Comparison of ENCODE assay signal across 18 cellular contexts in genomic region chr10:83164134-83164533, GRCh38.
DNase-seq lines count a peak whose midpoint lies in the region; FAIRE-seq and TF ChIP-seq lines count a peak whose summit lies in the region.
"Had no signal": no experiment of that assay in that cellular context is flagged by ENCODE, and none has a peak within 500 bp of the region (broad histone marks: within the 10 kb centered on the region; RNA-seq: fewer than 3 reads in every experiment).

No MANE protein-coding gene starts in this region.

- H3K36me3 ChIP-seq in astrocyte (ENCODE audit: insufficient read depth, low read length) (no peaks in the 10 kb centered on the region), neural cell (ENCODE audit: insufficient read depth, low read length) (no peaks in the 10 kb centered on the region)
- H3K36me3 ChIP-seq in CD8-positive, alpha-beta memory T cell (ENCODE audit: insufficient read depth, low read length), result no peaks in the 10 kb centered on the region
- H3K36me3 ChIP-seq: HAP-1 had no signal

- no peak for TF ChIP-seq EP300 in neural cell (conservative IDR thresholded peaks at IDR 0.05; ENCODE audit: poor library complexity, severe bottlenecking)

- H3K27ac ChIP-seq in astrocyte (ENCODE audit: low read depth, low read length) (no peak overlapping the region), neural cell (ENCODE audit: low read length) (no peak overlapping the region)
- no peak overlapping the region for H3K27ac ChIP-seq in CD8-positive, alpha-beta memory T cell (ENCODE audit: low read depth, low read length)
- H3K27ac ChIP-seq: 22Rv1, A549, C4-2B had no signal

- H3K36me3 Mint-ChIP-seq in astrocyte (ENCODE audit: low read depth, unreplicated experiment), result no peaks in the 10 kb centered on the region
- no peaks in the 10 kb centered on the region for H3K36me3 Mint-ChIP-seq in CD8-positive, alpha-beta memory T cell

- H3K9me3 ChIP-seq in astrocyte (ENCODE audit: insufficient read depth, low read depth, low read length) (no peaks in the 10 kb centered on the region), neural cell (ENCODE audit: low read length) (no peaks in the 10 kb centered on the region)
- no peaks in the 10 kb centered on the region for H3K9me3 ChIP-seq in CD8-positive, alpha-beta memory T cell (ENCODE audit: low read length)
- H3K9me3 ChIP-seq: A549, HAP-1 had no signal

- FAIRE-seq in astrocyte (lab: Jason Lieb, UNC), result no peak
- FAIRE-seq: A549, GM12892, GM19239 had no signal

- no peak for TF ChIP-seq RAD21 in neural cell (conservative IDR thresholded peaks at IDR 0.05)

- peak; percentile 56 for DNase-seq in NCI-H69 (lab: John Stamatoyannopoulos, UW)
- DNase-seq in astrocyte (ENCODE audit: low read depth), result peak; percentile 7
- peak; percentile 38 for DNase-seq in left kidney (ENCODE audit: low read depth, low spot score)
- no peak for DNase-seq in activated effector memory CD4-positive, alpha-beta T cell treated with Interleukin-2 at 50 U/mL for 16 hours
- no peak for DNase-seq in NCI-H146 treated with DMSO at 0.1 percent for 48 hours (lab: John Stamatoyannopoulos, UW; ENCODE audit: unreplicated experiment)
- DNase-seq in CD8-positive, alpha-beta memory T cell, result no peak
- DNase-seq: AML-193; CD4-positive, alpha-beta T cell; DMS153; DMS79; GDM1 had no signal

- H3K27me3 Mint-ChIP-seq in astrocyte (ENCODE audit: low read depth, unreplicated experiment), result no peaks in the 10 kb centered on the region
- H3K27me3 Mint-ChIP-seq in CD8-positive, alpha-beta memory T cell, result no peaks in the 10 kb centered on the region
- H3K27me3 Mint-ChIP-seq: CD4-positive, alpha-beta T cell had no signal

- no peak for TF ChIP-seq CTCF in astrocyte (IDR thresholded peaks at IDR 0.05; ENCODE audit: insufficient read depth, low read depth, low read length)
- TF ChIP-seq CTCF in neural cell (IDR thresholded peaks at IDR 0.05; ENCODE audit: poor library complexity, severe bottlenecking), result no peak

- H3F3A ChIP-seq in neural cell (ENCODE audit: insufficient read depth, low read length, poor library complexity, severe bottlenecking), result no peaks in the 10 kb centered on the region

- POLR2A ChIA-PET in CD8-positive, alpha-beta memory T cell (lab: Charles Lee), result no interaction called here

- H3K4me1 Mint-ChIP-seq in astrocyte (ENCODE audit: low read depth, unreplicated experiment), result no peaks in the 10 kb centered on the region
- no peaks in the 10 kb centered on the region for H3K4me1 Mint-ChIP-seq in CD8-positive, alpha-beta memory T cell

- H4K20me1 ChIP-seq in astrocyte (ENCODE audit: insufficient read depth, low read length) (no peaks in the 10 kb centered on the region), neural cell (ENCODE audit: insufficient read depth) (no peaks in the 10 kb centered on the region)

- no peak overlapping the region for H2AFZ ChIP-seq in astrocyte (ENCODE audit: low read depth, low read length)
- no peak overlapping the region for H2AFZ ChIP-seq in neural cell (ENCODE audit: low read depth, low read length)

- H3K27me3 ChIP-seq in astrocyte (ENCODE audit: insufficient read depth, low read length), result no peaks in the 10 kb centered on the region
- no peaks in the 10 kb centered on the region for H3K27me3 ChIP-seq in neural cell (ENCODE audit: insufficient read depth, low read depth, low read length)
- no peaks in the 10 kb centered on the region for H3K27me3 ChIP-seq in CD8-positive, alpha-beta memory T cell (ENCODE audit: insufficient read depth, low read length, poor library complexity, severe bottlenecking)

- no peaks in the 10 kb centered on the region for H3K9me2 ChIP-seq in neural cell (ENCODE audit: insufficient read depth, low read length)

- no peak overlapping the region for H3K27ac Mint-ChIP-seq in astrocyte (ENCODE audit: unreplicated experiment)
- no peak overlapping the region for H3K27ac Mint-ChIP-seq in CD8-positive, alpha-beta memory T cell
- H3K27ac Mint-ChIP-seq: CD4-positive, alpha-beta T cell had no signal

- no peak overlapping the region for H3K4me3 Mint-ChIP-seq in astrocyte (ENCODE audit: unreplicated experiment)
- H3K4me3 Mint-ChIP-seq in CD8-positive, alpha-beta memory T cell, result no peak overlapping the region
- H3K4me3 Mint-ChIP-seq: CD4-positive, alpha-beta T cell had no signal

- CTCF ChIA-PET in CD8-positive, alpha-beta memory T cell (lab: Charles Lee), result no interaction called here

- no peaks in the 10 kb centered on the region for H3K4me1 ChIP-seq in astrocyte (ENCODE audit: insufficient read depth, low read length)
- no peaks in the 10 kb centered on the region for H3K4me1 ChIP-seq in CD8-positive, alpha-beta memory T cell (ENCODE audit: insufficient read depth, low read length)
- H3K4me1 ChIP-seq: A549, HAP-1 had no signal

- H3K4me3 ChIP-seq in astrocyte (ENCODE audit: insufficient read depth, low read depth, low read length), result no peak overlapping the region
- no peak overlapping the region for H3K4me3 ChIP-seq in neural cell (ENCODE audit: low read length)
- no peak overlapping the region for H3K4me3 ChIP-seq in CD8-positive, alpha-beta memory T cell (ENCODE audit: low read length)
- H3K4me3 ChIP-seq: A549, HAP-1 had no signal

- H3K9ac ChIP-seq in astrocyte (ENCODE audit: low read length), result no peak overlapping the region
- no peak overlapping the region for H3K9ac ChIP-seq in neural cell (ENCODE audit: low read length)

- no peaks in the 10 kb centered on the region for H3K9me3 Mint-ChIP-seq in astrocyte (ENCODE audit: unreplicated experiment)
- H3K9me3 Mint-ChIP-seq in CD8-positive, alpha-beta memory T cell, result peaks cover 0 to 23% (median 3%) of the 10 kb centered on the region in 5 donors

- H3K4me2 ChIP-seq in astrocyte (ENCODE audit: low read length) (no peak overlapping the region), neural cell (ENCODE audit: low read length) (no peak overlapping the region)
- H3K4me2 ChIP-seq: A549 had no signal

- H3K79me2 ChIP-seq in astrocyte (ENCODE audit: insufficient read depth, low read length), result no peaks in the 10 kb centered on the region
- H3K79me2 ChIP-seq in neural cell (replicated peaks; ENCODE audit: insufficient read depth, low read length), result no peaks in the 10 kb centered on the region

TF ChIP-seq in neural cell, 6 proteins besides CTCF, POLR2A, EP300 and RAD21:
- TF ChIP-seq SMC3 (conservative IDR thresholded peaks at IDR 0.05; ENCODE audit: poor library complexity), result no peak
- peak; percentile 31 for TF ChIP-seq POLR2AphosphoS5 (IDR thresholded peaks at IDR 0.05)
TF ChIP-seq in neural cell: peak in this region for 1.

Comparison
In these comparisons a context has a peak if more than half of its experiments do, and no peak if none do; other contexts are left out.
1. DNase-seq: peak in NCI-H69 (single experiment), astrocyte (single experiment) and left kidney (single experiment); none in activated effector memory CD4-positive, alpha-beta T cell treated with Interleukin-2 at 50 U/mL for 16 hours (single experiment), NCI-H146 treated with DMSO at 0.1 percent for 48 hours (single experiment) and CD8-positive, alpha-beta memory T cell (0 of 5).